In the genomic region with DNA sequence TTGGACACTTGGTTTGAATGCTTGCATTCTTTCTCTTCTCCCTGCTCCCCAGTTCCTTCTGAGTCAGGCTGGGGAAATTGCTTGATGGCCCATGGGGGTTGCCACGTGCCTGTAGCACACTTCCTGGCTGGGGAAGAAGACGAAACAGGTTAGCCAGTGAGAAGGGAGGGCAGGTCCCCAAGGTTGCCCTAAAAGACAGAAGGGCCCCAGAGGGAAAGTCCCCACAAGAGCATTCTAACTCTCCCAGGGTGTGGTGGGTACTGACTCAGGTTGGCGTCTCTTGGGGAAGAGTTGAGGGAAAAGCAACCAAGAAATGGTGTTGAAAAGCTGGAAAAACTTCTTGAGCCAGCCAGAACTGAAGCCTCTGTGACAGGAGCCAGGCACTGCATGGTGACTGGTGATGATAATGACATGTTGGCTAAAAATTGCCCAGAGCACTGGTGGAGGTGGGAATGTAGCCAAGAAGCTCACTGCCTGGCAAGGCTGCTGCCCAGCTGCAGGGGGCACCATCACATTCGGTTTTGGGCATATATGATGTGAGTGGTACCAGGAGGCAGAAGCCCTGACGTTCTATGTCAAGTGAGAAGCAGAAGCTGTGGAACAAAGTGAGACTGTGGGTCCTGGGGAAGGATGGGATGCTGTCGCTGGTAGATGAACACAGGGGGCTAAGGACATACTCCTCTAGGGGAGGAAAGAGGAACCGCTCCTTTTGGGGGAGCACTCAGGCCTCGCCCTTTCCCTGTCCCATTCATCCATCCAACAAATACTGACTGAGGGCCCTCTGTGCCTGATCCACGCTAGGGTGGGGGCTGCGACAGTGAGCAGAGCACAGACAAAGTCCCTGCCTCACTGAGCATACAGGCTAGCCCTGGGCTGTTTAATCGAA, we compare ENCODE assay signal across 8 cellular contexts. TPM values are rescaled to one million over a fixed set of nuclear protein-coding genes. Genes with fewer than 3 reads are reported as not detected.
DNase-seq lines count a peak whose midpoint lies in the region; ATAC-seq and TF ChIP-seq lines count a peak whose summit lies in the region.

No MANE protein-coding gene starts in this region.

- peaks cover 0 to 84% of the 10 kb centered on the region in 2 donors for H3K4me1 ChIP-seq in left lung

- peak; percentile 64 for ATAC-seq in Right ventricle myocardium inferior
- ATAC-seq in HG03565 (IDR thresholded peaks at IDR 0.05; ENCODE audit: unreplicated experiment): peak; percentile 48
- ATAC-seq in left lung: no peak

- peak overlapping the region in 1 of 2 donors; percentile 88 for H3K27ac ChIP-seq in left lung

- H3K36me3 ChIP-seq in left lung: no peaks in the 10 kb centered on the region

- intact Hi-C loops in Right ventricle myocardium inferior (cut with DNase I): no loop called here
- intact Hi-C loops in cardiac septum (cut with DNase I): no loop called here
- intact Hi-C loops in left lung (cut with DNase I): no loop called here

- peak; percentile 58 for DNase-seq in Right ventricle myocardium inferior (ENCODE audit: missing footprints)
- DNase-seq in cardiac septum (ENCODE audit: low spot score): no peak
- peak; percentile 66 for DNase-seq in activated CD4-positive, alpha-beta T cell treated with anti-CD3 and anti-CD28 coated beads for 48 hours
- DNase-seq in fibroblast of villous mesenchyme (ENCODE audit: low read depth): no peak
- peak; percentile 41 to 66 for DNase-seq in stimulated activated CD4-positive, alpha-beta T cell treated with anti-CD3 and anti-CD28 coated beads, Interleukin-4, amount 100 ng/mL, for 4 hours
- DNase-seq in left lung: no peak
- DNase-seq in NCI-H187 (lab: John Stamatoyannopoulos, UW): no peak

- no peaks in the 10 kb centered on the region for H3K9me3 ChIP-seq in left lung

- TF ChIP-seq CTCF in fibroblast of villous mesenchyme (IDR thresholded peaks at IDR 0.05; ENCODE audit: insufficient read depth, low read depth, low read length) (peak; percentile 4), left lung (IDR thresholded peaks at IDR 0.05) (no peak)

- no peak overlapping the region for H3K4me3 ChIP-seq in fibroblast of villous mesenchyme (ENCODE audit: low read depth, low read length)
- no peak overlapping the region for H3K4me3 ChIP-seq in left lung

- no peaks in the 10 kb centered on the region for H3K27me3 ChIP-seq in left lung

RNA-seq across cellular contexts. Expression of gene RABGGTA, which starts 8.1 kb away (rescaled TPM):
- total RNA-seq in Right ventricle myocardium inferior: 21.5 TPM
- 13.3 TPM for total RNA-seq in cardiac septum
- total RNA-seq in fibroblast of villous mesenchyme: 25.8 and 28.1 TPM in 2 replicates
- 10 to 100 TPM; 49.3 to 53.3 TPM for total RNA-seq in left lung

RNA-seq across cellular contexts. Expression of gene TGM1, which starts 16.6 kb away (rescaled TPM):
- 1.1 TPM for total RNA-seq in Right ventricle myocardium inferior
- total RNA-seq in cardiac septum: 0.48 TPM
- 0.64 and 2.2 TPM in 2 replicates for total RNA-seq in fibroblast of villous mesenchyme
- 1 to 10 TPM; 7.6 to 9.6 TPM for total RNA-seq in left lung

RNA-seq across cellular contexts. Expression of gene DHRS1, which starts 20.0 kb away (rescaled TPM):
- 8.3 TPM for total RNA-seq in Right ventricle myocardium inferior
- 8.5 TPM for total RNA-seq in cardiac septum
- total RNA-seq in fibroblast of villous mesenchyme: 8.7 and 13.8 TPM in 2 replicates
- total RNA-seq in left lung: 10 to 100 TPM; 24.9 to 50.2 TPM

RNA-seq across cellular contexts. Expression of gene NOP9, which starts 20.1 kb away (rescaled TPM):
- total RNA-seq in Right ventricle myocardium inferior (23.0 TPM), cardiac septum (28.3 TPM), fibroblast of villous mesenchyme (24.5 and 29.4 TPM in 2 replicates), left lung (10 to 100 TPM; 22.4 to 24.8 TPM)

RNA-seq across cellular contexts. Expression of gene CIDEB, which starts 28.2 kb away (rescaled TPM):
- total RNA-seq in Right ventricle myocardium inferior: 4.3 TPM
- 2.4 TPM for total RNA-seq in cardiac septum
- 1.3 and 3.0 TPM in 2 replicates for total RNA-seq in fibroblast of villous mesenchyme
- 10 to 100 TPM in 1 of 2 donors, 1 to 10 TPM in 1; 9.2 to 22.7 TPM for total RNA-seq in left lung

Comparison
In these comparisons a context has a peak if more than half of its experiments do, and no peak if none do; other contexts are left out.
1. DNase-seq: peak in Right ventricle myocardium inferior (single experiment), activated CD4-positive, alpha-beta T cell treated with anti-CD3 and anti-CD28 coated beads for 48 hours (single experiment) and stimulated activated CD4-positive, alpha-beta T cell treated with anti-CD3 and anti-CD28 coated beads, Interleukin-4, amount 100 ng/mL, for 4 hours (2 of 2); none in cardiac septum (single experiment), fibroblast of villous mesenchyme (single experiment), left lung (0 of 2) and NCI-H187 (0 of 2).